In the genomic region with DNA sequence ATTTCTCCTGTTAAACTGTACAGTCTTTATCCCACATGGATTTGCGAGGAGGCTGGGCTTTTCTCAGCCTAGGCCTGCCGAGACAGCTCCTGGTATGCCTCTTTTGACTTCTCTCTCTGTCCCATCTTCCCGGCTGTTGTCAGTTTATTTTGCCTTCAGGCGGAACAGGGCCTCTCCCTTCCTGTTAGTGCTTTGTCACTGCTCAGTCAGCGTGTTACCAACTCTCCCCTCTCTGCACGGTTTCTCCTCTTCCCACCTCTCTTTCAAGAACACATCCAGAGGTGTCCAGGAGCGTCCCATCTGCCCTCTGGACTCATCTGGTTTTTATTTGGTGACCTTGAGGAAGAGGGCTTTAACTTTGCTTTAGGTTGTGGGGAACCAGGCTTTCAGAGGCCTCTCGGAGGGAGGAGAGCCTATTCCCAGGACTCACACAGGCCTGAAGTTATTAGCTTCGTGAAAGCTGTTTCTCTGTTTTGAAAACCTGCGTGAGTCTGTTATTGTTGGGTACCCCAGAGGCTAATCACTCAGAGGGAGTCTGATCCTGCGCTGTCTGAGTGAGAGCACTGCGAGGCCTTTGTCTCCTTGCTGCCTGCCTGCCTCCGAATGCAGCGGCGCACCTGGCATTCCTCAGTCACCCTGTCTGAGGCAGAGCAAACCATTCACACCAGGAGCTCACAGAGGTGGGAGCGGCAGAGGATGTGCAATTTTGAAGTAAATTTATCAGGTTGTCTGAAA, we compare ENCODE assay signal across 9 cellular contexts.
A peak's percentile ranks its signal among the peaks of the same experiment; 100 is the strongest.
DNase-seq lines count a peak whose midpoint lies in the region; TF ChIP-seq lines count a peak whose summit lies in the region.
"Had no signal": no experiment of that assay in that cellular context is flagged by ENCODE, and none has a peak within 500 bp of the region (broad histone marks: within the 10 kb centered on the region; RNA-seq: fewer than 3 reads in every experiment).

No MANE protein-coding gene starts in this region.

- DNase-seq in EL (peak; percentile 54), NCI-H748 treated with DMSO at 0.1 percent for 48 hours (lab: John Stamatoyannopoulos, UW) (peak; percentile 80), fibroblast of lung (ENCODE audit: low read depth in 2 of 2) (peak in 1 of 2 donors; percentile 6), osteoblast (ENCODE audit: insufficient read length, low spot score, missing footprints) (peak; percentile 3), MV-4-11 (lab: John Stamatoyannopoulos, UW) (no peak), caudate nucleus (lab: John Stamatoyannopoulos, UW) (no peak)
- DNase-seq in activated effector memory CD4-positive, alpha-beta T cell treated with anti-CD3 and anti-CD28 coated beads, Interleukin-2, amount 50 U/mL, for 16 hours, result no peak
- no peak for DNase-seq in activated T-cell treated with anti-CD3 and anti-CD28 coated beads, Interleukin-2, amount 50 U/mL, for 1 hour
- DNase-seq: activated T-cell treated with anti-CD3 and anti-CD28 coated beads, Interleukin-2, amount 50 U/mL, for 4 hours had no signal

- H4K20me1 ChIP-seq in fibroblast of lung (ENCODE audit: control insufficient read depth, extremely low read depth, insufficient read depth, low read length), result no peaks in the 10 kb centered on the region
- no peaks in the 10 kb centered on the region for H4K20me1 ChIP-seq in osteoblast (ENCODE audit: insufficient read depth, low read length)

- H3K27me3 ChIP-seq in fibroblast of lung (ENCODE audit: control insufficient read depth, insufficient read depth, low read length) (no peaks in the 10 kb centered on the region), osteoblast (ENCODE audit: insufficient read depth, low read length) (no peaks in the 10 kb centered on the region)

- no peaks in the 10 kb centered on the region for H3K9me3 ChIP-seq in fibroblast of lung (ENCODE audit: control insufficient read depth, insufficient read depth, low read depth, low read length)
- H3K9me3 ChIP-seq in osteoblast (ENCODE audit: low read depth, low read length), result no peaks in the 10 kb centered on the region

- no peak overlapping the region for H3K4me3 ChIP-seq in fibroblast of lung (replicated peaks in 1 of 4; ENCODE audit: control extremely low read depth in 1 of 4, insufficient read depth in 1 of 4, low read depth in 3 of 4, low read length in 4 of 4)
- H3K4me3 ChIP-seq in osteoblast (ENCODE audit: insufficient read depth, low read length), result no peak overlapping the region

- H3K4me1 ChIP-seq in fibroblast of lung (ENCODE audit: control insufficient read depth, extremely low read depth, insufficient read depth, low read length) (no peaks in the 10 kb centered on the region), osteoblast (ENCODE audit: insufficient read depth, low read length) (no peaks in the 10 kb centered on the region)

- no peak overlapping the region for H3K4me2 ChIP-seq in fibroblast of lung (ENCODE audit: extremely low read depth, insufficient read depth, low read length)
- no peak overlapping the region for H3K4me2 ChIP-seq in osteoblast (ENCODE audit: insufficient read depth, low read length)

- H3K79me2 ChIP-seq in fibroblast of lung (ENCODE audit: control insufficient read depth, insufficient read depth, low read length) (no peaks in the 10 kb centered on the region), osteoblast (ENCODE audit: insufficient read depth, low read length) (no peaks in the 10 kb centered on the region)

- peak overlapping the region; percentile 84 for H2AFZ ChIP-seq in fibroblast of lung (ENCODE audit: low read length)
- peak overlapping the region; percentile 72 for H2AFZ ChIP-seq in osteoblast (ENCODE audit: low read length)

- TF ChIP-seq CTCF in fibroblast of lung (conservative IDR thresholded peaks at IDR 0.05 in 1 of 2, IDR thresholded peaks at IDR 0.05 in 1 of 2; ENCODE audit: low read depth in 1 of 2, low read length in 2 of 2), result no peak
- TF ChIP-seq CTCF in osteoblast (IDR thresholded peaks at IDR 0.05; ENCODE audit: extremely low read depth, low read depth, low read length), result no peak

- no peak overlapping the region for H3K27ac ChIP-seq in fibroblast of lung (ENCODE audit: insufficient read depth, low read length)
- no peak overlapping the region for H3K27ac ChIP-seq in osteoblast (ENCODE audit: low read depth, low read length)
- H3K27ac ChIP-seq in caudate nucleus (ENCODE audit: low read depth, low read length), result no peak overlapping the region

- H3K9ac ChIP-seq in fibroblast of lung (ENCODE audit: insufficient read depth, low read length), result no peak overlapping the region

- H3K36me3 ChIP-seq in fibroblast of lung (ENCODE audit: control insufficient read depth, insufficient read depth, low read length) (no peaks in the 10 kb centered on the region), osteoblast (ENCODE audit: insufficient read depth, low read length) (no peaks in the 10 kb centered on the region)

Comparison
In these comparisons a context has a peak if more than half of its experiments do, and no peak if none do; other contexts are left out.
1. DNase-seq: peak in EL (single experiment), NCI-H748 treated with DMSO at 0.1 percent for 48 hours (single experiment) and osteoblast (single experiment); none in MV-4-11 (single experiment), activated effector memory CD4-positive, alpha-beta T cell treated with anti-CD3 and anti-CD28 coated beads, Interleukin-2, amount 50 U/mL, for 16 hours (single experiment), caudate nucleus (0 of 61) and activated T-cell treated with anti-CD3 and anti-CD28 coated beads, Interleukin-2, amount 50 U/mL, for 1 hour (single experiment).